17 cellular contexts compared by ENCODE assay signal in the genomic region with DNA sequence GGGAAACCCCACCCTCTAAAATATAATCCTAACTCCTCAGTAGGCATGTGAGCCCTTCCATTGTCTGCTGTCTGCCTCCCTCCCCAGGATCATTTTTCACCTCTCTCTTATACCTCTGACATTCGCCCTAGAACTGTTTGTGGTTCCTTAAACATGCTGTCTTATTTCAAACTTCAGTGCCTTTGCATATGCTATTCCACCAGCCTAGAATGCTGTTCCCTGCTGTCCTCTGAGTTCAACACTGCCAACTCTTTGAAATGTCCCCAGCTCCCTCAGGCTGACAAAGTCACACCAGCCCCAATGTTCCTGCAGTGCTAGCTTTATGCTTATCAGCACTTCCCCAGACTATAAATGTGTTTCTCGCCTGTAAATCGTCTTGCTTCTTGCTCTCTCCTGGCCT.
"Had no signal": no experiment of that assay in that cellular context is flagged by ENCODE, and none has a peak within 500 bp of the region (broad histone marks: within the 10 kb centered on the region; RNA-seq: fewer than 3 reads in every experiment).

No MANE protein-coding gene starts in this region.

- H3K27ac ChIP-seq: ascending aorta, breast epithelium, epithelial cell of prostate, tibial nerve, uterus had no signal

- H3K27ac Mint-ChIP-seq: activated B cell treated with CpG ODN at 0.5 μM for 24 hours had no signal

- H3K4me3 Mint-ChIP-seq: activated B cell treated with CpG ODN at 0.5 μM for 24 hours, memory B cell had no signal

- H3K36me3 ChIP-seq: ascending aorta, breast epithelium, tibial nerve, uterus had no signal

- H3K27me3 ChIP-seq: ascending aorta, breast epithelium, tibial nerve, uterus had no signal

- ATAC-seq: naive thymus-derived CD8-positive, alpha-beta T cell had no signal

- H3K9me3 Mint-ChIP-seq: activated B cell treated with CpG ODN at 0.5 μM for 24 hours; memory B cell; naive thymus-derived CD8-positive, alpha-beta T cell had no signal

- H3K9me3 ChIP-seq: ascending aorta, breast epithelium, tibial nerve, uterus had no signal

- H3K36me3 Mint-ChIP-seq: memory B cell; naive thymus-derived CD8-positive, alpha-beta T cell had no signal

- H3K4me3 ChIP-seq: ascending aorta, breast epithelium, tibial nerve, uterus had no signal

- DNase-seq: activated B cell treated with CpG ODN at 0.5 μM for 24 hours; activated gamma-delta T cell treated with Interleukin-2 at 50 U/mL for 16 hours; dermis blood vessel endothelial cell; foreskin melanocyte; kidney glomerular epithelial cell; left ventricle myocardium superior; naive thymus-derived CD8-positive, alpha-beta T cell; retina; stimulated activated CD4-positive, alpha-beta T cell treated with anti-CD3 and anti-CD28 coated beads, Interleukin-2, amount 100 ng/mL, for 48 hours; stimulated activated naive CD4-positive, alpha-beta T cell; substantia nigra; uterus had no signal

- H3K4me1 ChIP-seq: uterus had no signal

- H3K27me3 Mint-ChIP-seq: activated B cell treated with CpG ODN at 0.5 μM for 24 hours; memory B cell; naive thymus-derived CD8-positive, alpha-beta T cell had no signal
